In genomic region chr7:131331806-131332205, GRCh38 we compare ENCODE assay signal across 1 cellular context.
A peak's percentile ranks its signal among the peaks of the same experiment; 100 is the strongest.
TF ChIP-seq lines count a peak whose summit lies in the region.

No MANE protein-coding gene starts in this region.

TF ChIP-seq in K562, 482 proteins besides CTCF, POLR2A, EP300 and RAD21:
- no peak for TF ChIP-seq SNAPC5 (CRISPR knock-in tag; IDR thresholded peaks at IDR 0.05)
- no peak for TF ChIP-seq SRF (CRISPR knock-in tag; IDR thresholded peaks at IDR 0.05)
- no peak for TF ChIP-seq SIN3B (IDR thresholded peaks at IDR 0.05; ENCODE audit: low read depth)
- no peak for TF ChIP-seq HBP1 (CRISPR knock-in tag; IDR thresholded peaks at IDR 0.05)
- no peak for TF ChIP-seq NR1H2 (CRISPR knock-in tag; IDR thresholded peaks at IDR 0.05)
- 0 out of 2 replicates have a peak, but pooled peaks have one; percentile 15 for TF ChIP-seq EP400 (IDR thresholded peaks at IDR 0.05)
- TF ChIP-seq MXI1 (IDR thresholded peaks at IDR 0.05; ENCODE audit: low read depth, low read length): no peak
- no peak for TF ChIP-seq LEF1 (IDR thresholded peaks at IDR 0.05)
- no peak for TF ChIP-seq SFPQ (IDR thresholded peaks at IDR 0.05; ENCODE audit: low read depth, low read length)
